In the genomic region with DNA sequence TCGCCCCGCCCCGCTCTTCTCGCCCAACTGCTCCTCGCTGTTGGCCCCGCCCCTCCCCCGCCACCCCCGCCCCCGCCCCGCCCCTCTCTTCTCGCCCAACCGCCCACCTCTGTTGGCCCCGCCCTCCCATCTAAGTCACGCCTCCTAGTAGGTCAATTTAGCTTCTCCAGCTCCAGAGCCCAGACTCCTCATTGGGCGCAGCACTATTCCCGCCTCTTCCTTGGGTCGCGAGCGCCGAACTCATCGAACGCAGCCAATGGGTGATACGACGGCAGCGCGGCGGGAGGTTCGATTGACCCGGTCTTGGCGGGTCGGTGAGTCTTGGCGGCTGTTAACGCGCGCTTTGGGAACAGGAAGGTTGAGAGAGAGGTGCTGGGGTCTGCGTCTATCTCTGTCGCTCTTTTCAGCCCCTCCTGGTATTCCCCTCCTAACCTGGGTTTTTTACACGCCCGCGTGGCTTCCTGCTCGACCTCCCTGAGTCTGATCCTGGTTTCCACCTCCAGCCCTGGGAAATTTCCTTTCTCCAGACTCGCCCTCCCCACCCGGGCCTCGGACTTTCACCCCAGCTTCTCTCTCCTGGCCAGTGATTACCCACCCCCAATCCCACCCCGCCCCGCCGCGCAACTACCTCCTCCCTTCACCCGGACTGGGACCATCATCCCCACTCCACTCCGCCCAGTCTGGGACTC, we compare ENCODE assay signal across 8 cellular contexts. TPM values are rescaled to one million over a fixed set of nuclear protein-coding genes. Genes with fewer than 3 reads are reported as not detected.
DNase-seq lines count a peak whose midpoint lies in the region; ATAC-seq and TF ChIP-seq lines count a peak whose summit lies in the region.

A gene (plus strand): TSS at position 331 of the 689 bp plus-strand sequence. CDS start 643 bp downstream, outside the sequence.

- H3K9me2 ChIP-seq in OCI-LY1 (ENCODE audit: low read depth, low read length) = no peaks in the 10 kb centered on the region

- H3K36me3 Mint-ChIP-seq in endothelial cell (ENCODE audit: low read depth, unreplicated experiment) = peaks cover 6% of the 10 kb centered on the region

- ATAC-seq in GM21515 (IDR thresholded peaks at IDR 0.05; ENCODE audit: unreplicated experiment) = peak; percentile 89

- H3K36me3 ChIP-seq in OCI-LY1 (ENCODE audit: insufficient read depth, low read length) = peaks cover 32% of the 10 kb centered on the region

- peak within 1 kb of the TSS; percentile 72 for H3K27ac Mint-ChIP-seq in endothelial cell (ENCODE audit: unreplicated experiment)

- peak within 1 kb of the TSS; percentile 91 for H3K9ac ChIP-seq in OCI-LY1 (ENCODE audit: low read length)

- no peak for TF ChIP-seq CTCF in OCI-LY1 (IDR thresholded peaks at IDR 0.05; ENCODE audit: low read length)
- TF ChIP-seq CTCF in endothelial cell (IDR thresholded peaks at IDR 0.05; ENCODE audit: unreplicated experiment) = no peak

- peaks cover 9% of the 10 kb centered on the region for H3K4me1 Mint-ChIP-seq in endothelial cell (ENCODE audit: unreplicated experiment)

- H4K20me1 ChIP-seq in OCI-LY1 (ENCODE audit: insufficient read depth, low read length) = no peaks in the 10 kb centered on the region

- H3K4me2 ChIP-seq in OCI-LY1 (ENCODE audit: low read length) = peak within 1 kb of the TSS; percentile 85

- H3F3A ChIP-seq in OCI-LY1 (ENCODE audit: insufficient read depth, low read length) = 0 out of 2 replicates have a peak, but pooled peaks cover 6% of the 10 kb centered on the region

- DNase-seq in D341Med (ENCODE audit: low spot score) = peak; percentile 94
- DNase-seq in HuH-7 (ENCODE audit: low spot score) = peak; percentile 98
- peak; percentile 95 for DNase-seq in activated CD8-positive, alpha-beta memory T cell treated with anti-CD3 and anti-CD28 coated beads, Interleukin-2, amount 50 U/mL, for 24 hours (ENCODE audit: extremely low read depth)
- DNase-seq in endothelial cell (ENCODE audit: low spot score) = peak; percentile 93
- peak; percentile 96 for DNase-seq in midbrain (lab: John Stamatoyannopoulos, UW)
- peak; percentile 94 to 96 for DNase-seq in stimulated activated CD8-positive, alpha-beta memory T cell treated with anti-CD3 and anti-CD28 coated beads, Interleukin-15, amount 100 ng/mL, for 48 hours (ENCODE audit: low read depth in 2 of 2)

- no peaks in the 10 kb centered on the region for H3K27me3 ChIP-seq in OCI-LY1 (ENCODE audit: insufficient read depth, low read length)

- no peaks in the 10 kb centered on the region for H3K9me3 Mint-ChIP-seq in endothelial cell (ENCODE audit: unreplicated experiment)

- H3K27me3 Mint-ChIP-seq in endothelial cell (ENCODE audit: unreplicated experiment) = peaks cover 10% of the 10 kb centered on the region

- H3K4me3 Mint-ChIP-seq in endothelial cell (ENCODE audit: unreplicated experiment) = peak within 1 kb of the TSS; percentile 97

- peaks cover 32% of the 10 kb centered on the region for H3K4me1 ChIP-seq in OCI-LY1 (ENCODE audit: insufficient read depth, low read length, severe bottlenecking)

- H2AFZ ChIP-seq in OCI-LY1 (ENCODE audit: low read length) = 0 out of 2 replicates have a peak within 1 kb of the TSS, but pooled peaks have one; percentile 15

- H3K79me2 ChIP-seq in OCI-LY1 (ENCODE audit: insufficient read depth, low read length) = no peaks in the 10 kb centered on the region

- H3K27ac ChIP-seq in OCI-LY1 (ENCODE audit: low read depth, low read length, poor library complexity, severe bottlenecking) = peak within 1 kb of the TSS; percentile 78

- no peaks in the 10 kb centered on the region for H3K9me3 ChIP-seq in OCI-LY1 (ENCODE audit: low read length)

- H3K4me3 ChIP-seq in OCI-LY1 (ENCODE audit: low read depth, low read length, poor library complexity, severe bottlenecking) = peak within 1 kb of the TSS; percentile 85

RNA-seq across cellular contexts. Expression of the gene that starts here (rescaled TPM):
- total RNA-seq in endothelial cell (ENCODE audit: unreplicated experiment) = 9.3 TPM

Comparison
In these comparisons a context has a peak if more than half of its experiments do, and no peak if none do; other contexts are left out.
1. Peak in every context shown above with its lines: DNase-seq, ATAC-seq, H3K4me3 ChIP-seq and H3K27ac ChIP-seq.